ENCODE assay signal across 23 cellular contexts in genomic region chr13:32851083-32852064, GRCh38.
DNase-seq lines count a peak whose midpoint lies in the region; ATAC-seq and TF ChIP-seq lines count a peak whose summit lies in the region.
"Had no signal": no experiment of that assay in that cellular context is flagged by ENCODE, and none has a peak within 500 bp of the region (broad histone marks: within the 10 kb centered on the region; RNA-seq: fewer than 3 reads in every experiment).

No MANE protein-coding gene starts in this region.

- TF ChIP-seq CTCF in glutamatergic neuron (IDR thresholded peaks at IDR 0.05; ENCODE audit: partially characterized antibody, unreplicated experiment), result no peak

- H3K9me3 Mint-ChIP-seq in glutamatergic neuron (ENCODE audit: unreplicated experiment), result peaks cover 1% of the 10 kb centered on the region
- H3K9me3 Mint-ChIP-seq: activated B cell treated with CpG ODN at 0.5 μM for 24 hours; CD8-positive, alpha-beta memory T cell had no signal

- H3K36me3 Mint-ChIP-seq in glutamatergic neuron (ENCODE audit: unreplicated experiment), result no peaks in the 10 kb centered on the region
- H3K36me3 Mint-ChIP-seq: CD8-positive, alpha-beta memory T cell had no signal

- H3K27ac Mint-ChIP-seq in glutamatergic neuron (ENCODE audit: unreplicated experiment), result no peak overlapping the region
- H3K27ac Mint-ChIP-seq: activated B cell treated with CpG ODN at 0.5 μM for 24 hours; CD8-positive, alpha-beta memory T cell had no signal

- H3K4me3 Mint-ChIP-seq in glutamatergic neuron (ENCODE audit: unreplicated experiment), result peak overlapping the region; percentile 31
- H3K4me3 Mint-ChIP-seq: activated B cell treated with CpG ODN at 0.5 μM for 24 hours; CD8-positive, alpha-beta memory T cell had no signal

- peaks cover 12% of the 10 kb centered on the region for H3K4me1 Mint-ChIP-seq in glutamatergic neuron (ENCODE audit: low read depth, unreplicated experiment)
- H3K4me1 Mint-ChIP-seq: activated B cell treated with CpG ODN at 0.5 μM for 24 hours; CD8-positive, alpha-beta memory T cell had no signal

- ATAC-seq in GM21390 (IDR thresholded peaks at IDR 0.05; ENCODE audit: unreplicated experiment), result no peak
- ATAC-seq: GM12878; psoas muscle; stimulated activated naive CD8-positive, alpha-beta T cell treated with anti-CD3 and anti-CD28 coated beads, Interleukin-15, Interleukin-2, amounts not matched to agents 100 U/mL and 50 U/mL, for 24 hours had no signal

- DNase-seq in NCI-H1092 treated with DMSO at 0.1 percent for 48 hours (lab: John Stamatoyannopoulos, UW) (peak; percentile 19), NCI-H1092 (lab: John Stamatoyannopoulos, UW) (no peak), NCI-H2227 (lab: John Stamatoyannopoulos, UW; ENCODE audit: unreplicated experiment) (peak; percentile 39), glutamatergic neuron (no peak), superior temporal gyrus (ENCODE audit: extremely low spot score) (peak; percentile 17), HuH-7.5 (ENCODE audit: low spot score) (no peak), glomerular visceral epithelial cell (ENCODE audit: extremely low spot score) (no peak)
- DNase-seq: activated B cell treated with CpG ODN at 0.5 μM for 24 hours; activated CD4-positive, alpha-beta T cell treated with anti-CD3 and anti-CD28 coated beads, Interleukin-2, amount 50 U/mL, for 4 hours; activated effector memory CD4-positive, alpha-beta T cell treated with anti-CD3 and anti-CD28 coated beads, Interleukin-2, amount 50 U/mL, for 16 hours; AML-193; CD8-positive, alpha-beta memory T cell; DMS53; heart right ventricle; NCI-H2081 treated with DMSO at 0.1 percent for 48 hours; NCI-H510A treated with DMSO at 0.1 percent for 48 hours; psoas muscle; stimulated activated CD4-positive, alpha-beta T cell treated with anti-CD3 and anti-CD28 coated beads, Interleukin-4, amount 100 ng/mL, for 24 hours; stimulated activated naive CD8-positive, alpha-beta T cell treated with anti-CD3 and anti-CD28 coated beads, Interleukin-15, Interleukin-2, amounts not matched to agents 100 U/mL and 50 U/mL, for 24 hours; T1000; transverse colon had no signal

- H3K27me3 Mint-ChIP-seq in glutamatergic neuron (ENCODE audit: unreplicated experiment), result peaks cover 3% of the 10 kb centered on the region

Comparison
In these comparisons a context has a peak if more than half of its experiments do, and no peak if none do; other contexts are left out.
1. DNase-seq: peak in NCI-H1092 treated with DMSO at 0.1 percent for 48 hours (single experiment), NCI-H2227 (single experiment) and superior temporal gyrus (single experiment); none in NCI-H1092 (single experiment), glutamatergic neuron (single experiment), HuH-7.5 (single experiment) and glomerular visceral epithelial cell (single experiment).